ENCODE assay signal across 8 cellular contexts in genomic region chr19:7637374-7638256, GRCh38.
A peak's percentile ranks its signal among the peaks of the same experiment; 100 is the strongest.
DNase-seq lines count a peak whose midpoint lies in the region; ATAC-seq lines count a peak whose summit lies in the region.

No MANE protein-coding gene starts in this region.

- no peaks in the 10 kb centered on the region for H3K4me1 ChIP-seq in ACC112 (ENCODE audit: control insufficient read depth, insufficient read depth, low read length, unreplicated experiment)
- H3K4me1 ChIP-seq in muscle layer of duodenum (ENCODE audit: control insufficient read depth in 1 of 2, insufficient read depth in 2 of 2, low read length in 2 of 2): peaks cover 0 to 4% of the 10 kb centered on the region in 2 donors

- H2AFZ ChIP-seq in ACC112 (ENCODE audit: low read length, unreplicated experiment): no peak overlapping the region

- H3K9me3 ChIP-seq in muscle layer of duodenum (ENCODE audit: control insufficient read depth in 1 of 2, low read length in 2 of 2): no peaks in the 10 kb centered on the region

- peak overlapping the region; percentile 83 to 86 for H3K4me3 Mint-ChIP-seq in effector memory CD8-positive, alpha-beta T cell

- no peaks in the 10 kb centered on the region for H3K27me3 Mint-ChIP-seq in effector memory CD8-positive, alpha-beta T cell

- H3K4me3 ChIP-seq in ACC112 (ENCODE audit: low read depth, low read length) (peak overlapping the region; percentile 73), muscle layer of duodenum (ENCODE audit: low read depth in 1 of 2, low read length in 2 of 2) (peak overlapping the region; percentile 39 to 50)

- H3K36me3 ChIP-seq in ACC112 (ENCODE audit: insufficient read depth, low read length) (no peaks in the 10 kb centered on the region), muscle layer of duodenum (ENCODE audit: control insufficient read depth in 1 of 2, insufficient read depth in 2 of 2, low read length in 2 of 2) (peaks cover 0 to 3% of the 10 kb centered on the region in 2 donors)

- H3K4me1 Mint-ChIP-seq in effector memory CD8-positive, alpha-beta T cell (ENCODE audit: low read depth in 2 of 2): peaks cover 23 to 30% of the 10 kb centered on the region in 2 donors

- no peaks in the 10 kb centered on the region for H3K27me3 ChIP-seq in ACC112 (ENCODE audit: insufficient read depth, low read length)
- H3K27me3 ChIP-seq in muscle layer of duodenum (ENCODE audit: low read depth, low read length): no peaks in the 10 kb centered on the region

- H3K27ac Mint-ChIP-seq in effector memory CD8-positive, alpha-beta T cell: peak overlapping the region; percentile 94

- peaks cover 33% of the 10 kb centered on the region for H3K36me3 Mint-ChIP-seq in effector memory CD8-positive, alpha-beta T cell (ENCODE audit: insufficient read depth)

- H3K9me3 Mint-ChIP-seq in effector memory CD8-positive, alpha-beta T cell: no peaks in the 10 kb centered on the region

- DNase-seq in OCI-M1 (lab: John Stamatoyannopoulos, UW) (peak; percentile 66), activated gamma-delta T cell (lab: John Stamatoyannopoulos, UW) (no peak), NCI-H2196 (lab: John Stamatoyannopoulos, UW; ENCODE audit: unreplicated experiment) (no peak)
- no peak for DNase-seq in effector memory CD8-positive, alpha-beta T cell

- ATAC-seq in GM19438 (IDR thresholded peaks at IDR 0.05; ENCODE audit: low read depth, unreplicated experiment) (peak; percentile 28), GM18858 (IDR thresholded peaks at IDR 0.05; ENCODE audit: unreplicated experiment) (no peak)
- ATAC-seq in effector memory CD8-positive, alpha-beta T cell (replicated peaks): peak; percentile 21

- H3K27ac ChIP-seq in ACC112 (ENCODE audit: low read depth, low read length): no peak overlapping the region
- peak overlapping the region; percentile 45 for H3K27ac ChIP-seq in muscle layer of duodenum (ENCODE audit: low read length)

- no peaks in the 10 kb centered on the region for H3K79me2 ChIP-seq in ACC112 (ENCODE audit: control insufficient read depth, insufficient read depth, low read length, unreplicated experiment)
